In genomic region chr14:55349565-55349964, GRCh38 we compare ENCODE assay signal across 18 cellular contexts.
DNase-seq lines count a peak whose midpoint lies in the region; ATAC-seq and TF ChIP-seq lines count a peak whose summit lies in the region.
"Had no signal": no experiment of that assay in that cellular context is flagged by ENCODE, and none has a peak within 500 bp of the region (broad histone marks: within the 10 kb centered on the region; RNA-seq: fewer than 3 reads in every experiment).

No MANE protein-coding gene starts in this region.

- TF ChIP-seq CTCF in GM06990 (IDR thresholded peaks at IDR 0.05; ENCODE audit: insufficient read depth, low read length, poor library complexity, severe bottlenecking), result no peak

- DNase-seq in GM06990 (ENCODE audit: extremely low read depth, insufficient read length) (no peak), glomerular visceral epithelial cell (ENCODE audit: extremely low spot score) (peak; percentile 44), renal cortical epithelial cell (ENCODE audit: low read depth) (peak; percentile 73), NCI-H1092 treated with DMSO at 0.1 percent for 48 hours (lab: John Stamatoyannopoulos, UW) (no peak), SKM-1 (lab: John Stamatoyannopoulos, UW; ENCODE audit: unreplicated experiment) (no peak)
- DNase-seq: activated CD4-positive, alpha-beta T cell treated with anti-CD3 and anti-CD28 coated beads for 48 hours; activated naive CD4-positive, alpha-beta T cell treated with anti-CD3 and anti-CD28 coated beads, Interleukin-2, amount 50 U/mL, for 16 hours; activated T-cell treated with anti-CD3 and anti-CD28 coated beads for 4 hours; left ventricle myocardium inferior; NCI-H1436; NCI-H2171; NCI-H69; sigmoid colon; stimulated activated CD4-positive, alpha-beta T cell treated with anti-CD3 and anti-CD28 coated beads, Interleukin-1b, Interleukin-23, amount 100 ng/mL, for 48 hours; stomach had no signal

- no peak for TF ChIP-seq RAD21 in Ishikawa (IDR thresholded peaks at IDR 0.05; ENCODE audit: low read depth)

- peak overlapping the region; percentile 27; the same call in 1 of the 2 replicates for H3K4me3 ChIP-seq in GM06990 (replicated peaks; ENCODE audit: low read depth, low read length)
- H3K4me3 ChIP-seq: left ventricle myocardium inferior, sigmoid colon, stomach had no signal

- H3K36me3 ChIP-seq in GM06990 (ENCODE audit: control insufficient read depth, insufficient read depth, low read length), result peaks cover 6% of the 10 kb centered on the region

- no peaks in the 10 kb centered on the region for H3K27me3 ChIP-seq in GM06990 (replicated peaks; ENCODE audit: control insufficient read depth, insufficient read depth, low read length)
- H3K27me3 ChIP-seq: sigmoid colon, stomach had no signal

- no peak for TF ChIP-seq EP300 in Ishikawa (IDR thresholded peaks at IDR 0.05; ENCODE audit: borderline replicate concordance)

- ATAC-seq in HG03108 (IDR thresholded peaks at IDR 0.05; ENCODE audit: unreplicated experiment) (no peak), GM19467 (IDR thresholded peaks at IDR 0.05; ENCODE audit: unreplicated experiment) (no peak)

TF ChIP-seq in Ishikawa, 13 proteins besides CTCF, POLR2A, EP300 and RAD21:
- TF ChIP-seq TCF12 (IDR thresholded peaks at IDR 0.05; ENCODE audit: low read depth) (no peak), TAF1 (IDR thresholded peaks at IDR 0.05; ENCODE audit: low read depth) (no peak), USF1 (IDR thresholded peaks at IDR 0.05) (peak; percentile 75), TEAD4 (IDR thresholded peaks at IDR 0.05) (no peak), NFIC (IDR thresholded peaks at IDR 0.05) (0 out of 2 replicates have a peak, but pooled peaks have one; percentile 13)

Comparison
In these comparisons a context has a peak if more than half of its experiments do, and no peak if none do; other contexts are left out.
1. DNase-seq: peak in glomerular visceral epithelial cell (single experiment) and renal cortical epithelial cell (single experiment); none in GM06990 (single experiment), NCI-H1092 treated with DMSO at 0.1 percent for 48 hours (single experiment) and SKM-1 (single experiment).